Comparison of ENCODE assay signal across 29 cellular contexts in the genomic region with DNA sequence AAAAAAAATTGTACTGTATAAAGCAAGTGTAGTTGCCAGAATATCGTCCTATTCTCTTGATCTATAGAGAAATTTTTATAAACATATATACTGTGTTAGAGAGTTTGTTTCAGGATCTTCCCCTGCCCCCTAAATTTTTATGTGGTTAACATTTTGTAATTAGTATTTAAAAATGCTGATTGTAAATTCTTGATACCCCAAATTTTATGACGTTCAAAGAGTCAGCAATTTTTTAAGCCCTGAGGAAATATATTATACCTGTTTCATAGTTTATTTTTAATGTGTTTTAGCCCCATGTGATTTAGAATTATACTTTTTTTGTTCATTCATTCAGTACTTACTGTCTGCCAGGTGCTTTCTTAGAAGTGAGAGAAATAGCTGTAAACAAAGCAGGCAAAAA. TPM values are rescaled to one million over a fixed set of nuclear protein-coding genes. Genes with fewer than 3 reads are reported as not detected.
A peak's percentile ranks its signal among the peaks of the same experiment; 100 is the strongest.
DNase-seq lines count a peak whose midpoint lies in the region; ATAC-seq and TF ChIP-seq lines count a peak whose summit lies in the region.
"Had no signal": no experiment of that assay in that cellular context is flagged by ENCODE, and none has a peak within 500 bp of the region (broad histone marks: within the 10 kb centered on the region; RNA-seq: fewer than 3 reads in every experiment).

No MANE protein-coding gene starts in this region.

- in situ Hi-C loops in mammary epithelial cell (cut with MboI; ENCODE audit: low sequenced_read_pairs in 2 of 2) = no loop called here

- no peaks in the 10 kb centered on the region for H3K9me3 ChIP-seq in right atrium auricular region
- H3K9me3 ChIP-seq in mammary epithelial cell (replicated peaks; ENCODE audit: insufficient read depth, low read length) = no peaks in the 10 kb centered on the region
- H3K9me3 ChIP-seq in tibial nerve = no peaks in the 10 kb centered on the region
- H3K9me3 ChIP-seq: HAP-1, SJSA1 had no signal

- H3K4me3 ChIP-seq in right atrium auricular region (no peak overlapping the region), mammary epithelial cell (replicated peaks in 1 of 3; ENCODE audit: insufficient read depth in 1 of 3, low read depth in 2 of 3, low read length in 3 of 3) (peak overlapping the region in 2 of 3 experiments; percentile 8 to 44), rectal smooth muscle tissue (ENCODE audit: low read length) (no peak overlapping the region), mesendoderm (ENCODE audit: low read length) (no peak overlapping the region), tibial nerve (no peak overlapping the region)
- H3K4me3 ChIP-seq: HAP-1, SJSA1 had no signal

- intact Hi-C loops in Right ventricle myocardium superior (cut with DNase I) = no loop called here
- intact Hi-C loops in mammary epithelial cell (cut with micrococcal nuclease) = no loop called here

- H2BK5ac ChIP-seq in mesendoderm (ENCODE audit: low read length) = no peak overlapping the region

- CTCF ChIA-PET in mammary epithelial cell (lab: Charles Lee; ENCODE audit: low non-redundant PET) = interaction anchor here (0.6 kb wide), 1 partner anchor 94 kb away, joined by 6 read pairs; no protein-coding TSS in a partner anchor

- H2AK5ac ChIP-seq in mesendoderm (ENCODE audit: low read length) = no peak overlapping the region

- H3K9ac ChIP-seq in mammary epithelial cell (ENCODE audit: insufficient read depth, low read length) (no peak overlapping the region), rectal smooth muscle tissue (ENCODE audit: low read length) (no peak overlapping the region), mesendoderm (ENCODE audit: low read length) (no peak overlapping the region)

- no peaks in the 10 kb centered on the region for H3K79me1 ChIP-seq in mesendoderm (ENCODE audit: low read length)

- H3K79me2 ChIP-seq in mammary epithelial cell (ENCODE audit: insufficient read depth, low read length) (peaks cover 50% of the 10 kb centered on the region), mesendoderm (ENCODE audit: control insufficient read depth, insufficient read depth, low read length) (no peaks in the 10 kb centered on the region)

- no peak overlapping the region for H3K18ac ChIP-seq in mesendoderm (ENCODE audit: low read length)

- TF ChIP-seq POLR2A in tibial nerve (IDR thresholded peaks at IDR 0.05) = no peak

- H3K56ac ChIP-seq in mesendoderm (ENCODE audit: low read length) = no peak overlapping the region

- H4K8ac ChIP-seq in mesendoderm (ENCODE audit: low read depth, low read length) = no peak overlapping the region

- BruUV-seq in mammary epithelial cell (replicated peaks; lab: Mats Ljungman, UMichigan) = no TSS peak

- no peak overlapping the region for H2AFZ ChIP-seq in mammary epithelial cell (ENCODE audit: low read depth, low read length)

- ATAC-seq in Right ventricle myocardium superior (ENCODE audit: poor library complexity) (no peak), GM18867 (IDR thresholded peaks at IDR 0.05; ENCODE audit: unreplicated experiment) (no peak), HG02870 (IDR thresholded peaks at IDR 0.05; ENCODE audit: unreplicated experiment) (no peak)
- ATAC-seq: activated CD8-positive, alpha-beta T cell treated with anti-CD3 and anti-CD28 coated beads for 36 hours; activated naive CD4-positive, alpha-beta T cell treated with anti-CD3 and anti-CD28 coated beads, Interleukin-2, amount 50 U/mL, for 72 hours; naive thymus-derived CD8-positive, alpha-beta T cell; stimulated activated memory B cell treated with anti-CD40 and anti-IgM and Interleukin-4, amounts not matched to agents 10 μg/mL and 1 μg/mL and 100 μg/mL, for 72 hours had no signal

- peak overlapping the region; percentile 90 for H3K4me2 ChIP-seq in mammary epithelial cell (ENCODE audit: insufficient read depth, low read depth, low read length)
- H3K4me2 ChIP-seq in mesendoderm (ENCODE audit: low read length) = no peak overlapping the region

- H3K23ac ChIP-seq in mesendoderm (ENCODE audit: low read length) = no peak overlapping the region

- H2BK120ac ChIP-seq in mesendoderm (ENCODE audit: low read depth, low read length) = no peak overlapping the region

- no peak for TF ChIP-seq CTCF in right atrium auricular region (IDR thresholded peaks at IDR 0.05)
- no peak for TF ChIP-seq CTCF in mammary epithelial cell (conservative IDR thresholded peaks at IDR 0.05 in 1 of 2, IDR thresholded peaks at IDR 0.05 in 1 of 2; ENCODE audit: extremely low read depth in 1 of 2, insufficient read depth in 1 of 2, low read depth in 1 of 2, low read length in 2 of 2)
- no peak for TF ChIP-seq CTCF in tibial nerve (IDR thresholded peaks at IDR 0.05)

- H3K4me1 ChIP-seq in right atrium auricular region = peaks cover 0 to 25% of the 10 kb centered on the region in 2 donors
- peaks cover 51% of the 10 kb centered on the region for H3K4me1 ChIP-seq in mammary epithelial cell (ENCODE audit: insufficient read depth, low read length)
- H3K4me1 ChIP-seq in rectal smooth muscle tissue (ENCODE audit: control insufficient read depth, insufficient read depth, low read length) = peaks cover 18% of the 10 kb centered on the region
- no peaks in the 10 kb centered on the region for H3K4me1 ChIP-seq in mesendoderm (ENCODE audit: control insufficient read depth, low read depth, low read length)
- peaks cover 0 to 21% (median 4%) of the 10 kb centered on the region in 4 donors for H3K4me1 ChIP-seq in tibial nerve

- WGBS in mammary epithelial cell (ENCODE audit: low coverage, missing lambda C conversion rate) = 50% methylated on average over 2 of the region's 2 CpGs
- WGBS in mesendoderm (ENCODE audit: extremely low coverage, insufficient coverage, low lambda C conversion rate) = no CpG with 5 or more reads among the region's 2 CpGs
- 69 to 73% methylated on average over 2 of the region's 2 CpGs for WGBS in tibial nerve, 2 donors

- H3K36me3 ChIP-seq in right atrium auricular region (no peaks in the 10 kb centered on the region), mammary epithelial cell (ENCODE audit: insufficient read depth, low read length) (peaks cover 6% of the 10 kb centered on the region), rectal smooth muscle tissue (ENCODE audit: control insufficient read depth, insufficient read depth, low read length) (peaks cover 3% of the 10 kb centered on the region), mesendoderm (ENCODE audit: control insufficient read depth, insufficient read depth, low read length) (no peaks in the 10 kb centered on the region), tibial nerve (peaks cover 0 to 13% (median 4%) of the 10 kb centered on the region in 3 donors)
- H3K36me3 ChIP-seq: HAP-1 had no signal

- dilution Hi-C loops in mammary epithelial cell (cut with HindIII; ENCODE audit: low sequenced_read_pairs) = no loop called here

- no peak for TF ChIP-seq EP300 in tibial nerve (IDR thresholded peaks at IDR 0.05)

- H3K27me3 ChIP-seq in right atrium auricular region = no peaks in the 10 kb centered on the region
- H3K27me3 ChIP-seq in mammary epithelial cell (ENCODE audit: insufficient read depth, low read length) = no peaks in the 10 kb centered on the region
- no peaks in the 10 kb centered on the region for H3K27me3 ChIP-seq in rectal smooth muscle tissue (ENCODE audit: control insufficient read depth, insufficient read depth, low read length)
- no peaks in the 10 kb centered on the region for H3K27me3 ChIP-seq in mesendoderm (ENCODE audit: insufficient read depth, low read length, poor library complexity)
- H3K27me3 ChIP-seq in tibial nerve = no peaks in the 10 kb centered on the region
- H3K27me3 ChIP-seq: SJSA1 had no signal

- H3K27ac ChIP-seq in right atrium auricular region (peak overlapping the region; percentile 63 to 78), mammary epithelial cell (ENCODE audit: insufficient read depth, low read depth, low read length) (peak overlapping the region; percentile 94), rectal smooth muscle tissue (ENCODE audit: low read depth, low read length) (peak overlapping the region; percentile 53), mesendoderm (ENCODE audit: low read depth, low read length) (no peak overlapping the region), tibial nerve (peak overlapping the region in 1 of 4 donors; percentile 73)

- no peak overlapping the region for H2BK15ac ChIP-seq in mesendoderm (replicated peaks; ENCODE audit: low read depth)

- H3K4ac ChIP-seq in mesendoderm (ENCODE audit: low read depth, low read length) = no peak overlapping the region

- no peaks in the 10 kb centered on the region for H4K20me1 ChIP-seq in mammary epithelial cell (ENCODE audit: insufficient read depth, low read length)

- no peak overlapping the region for H4K5ac ChIP-seq in mesendoderm (ENCODE audit: low read length)

- DNase-seq in right atrium auricular region (ENCODE audit: low spot score) = no peak
- no peak for DNase-seq in Right ventricle myocardium superior
- DNase-seq in mammary epithelial cell = no peak
- DNase-seq in mesendoderm = no peak
- no peak for DNase-seq in tibial nerve (ENCODE audit: low spot score in 2 of 2)
- DNase-seq: activated CD4-positive, alpha-beta T cell treated with anti-CD3 and anti-CD28 coated beads for 1 hour; activated CD8-positive, alpha-beta T cell treated with anti-CD3 and anti-CD28 coated beads for 36 hours; aorta; central memory CD4-positive, alpha-beta T cell; dermis blood vessel endothelial cell; hypothalamus; immature natural killer cell; KG1; MM.1S; naive thymus-derived CD8-positive, alpha-beta T cell; NCI-H2227 treated with DMSO at 0.1 percent for 48 hours; nucleus accumbens; stimulated activated CD4-positive, alpha-beta T cell treated with anti-CD3 and anti-CD28 coated beads, Interleukin-4, amount 100 ng/mL, for 24 hours had no signal

RNA-seq across cellular contexts. Expression of gene KCTD4, which starts 7.3 kb away (rescaled TPM):
- total RNA-seq in right atrium auricular region (under 1 TPM in 1 of 2 donors, not detected in 1; 0.16 TPM), Right ventricle myocardium superior (not detected), mammary epithelial cell (1 to 10 TPM in 1 of 2 donors, under 1 TPM in 1; 0.83 to 1.3 TPM), tibial nerve (10 to 100 TPM in 2 of 4 donors, 1 to 10 TPM in 2; 3.0 to 14.4 (median 8.2) TPM)
- polyA plus RNA-seq in mammary epithelial cell = 1.6 TPM
- not detected for polyA minus RNA-seq in mammary epithelial cell
- 0.03 TPM for polyA plus RNA-seq in mesendoderm (2013, experiment 1 of 2)
- 0.04 TPM for polyA plus RNA-seq in mesendoderm (2013, experiment 2 of 2)
- total RNA-seq: A673; activated CD8-positive, alpha-beta T cell treated with anti-CD3 and anti-CD28 coated beads for 36 hours; activated naive CD4-positive, alpha-beta T cell treated with anti-CD3 and anti-CD28 coated beads, Interleukin-2, amount 50 U/mL, for 72 hours; activated T-helper 2 cell treated with anti-CD3 and anti-CD28 coated beads, Interferon-gamma antibody, Interleukin-2, Interleukin-4, amounts not matched to agents 10 μg/mL and 5 μg/mL and 100 μg/mL, durations not matched to agents 14 hours and 24 hours and 36 hours; dermis blood vessel endothelial cell; HT-29; naive thymus-derived CD8-positive, alpha-beta T cell; T-helper 1 cell treated with Interleukin-12 subunit alpha and Interleukin-12 subunit beta and Interleukin-4 antibody, amounts not matched to agents 30 ng/mL and 1 ng/mL, for 36 hours had no signal

Comparison
In these comparisons a context has a peak if more than half of its experiments do, and no peak if none do; other contexts are left out.
1. H3K4me3 ChIP-seq: peak in mammary epithelial cell (2 of 3); none in right atrium auricular region (0 of 2), rectal smooth muscle tissue (single experiment), mesendoderm (single experiment) and tibial nerve (0 of 4).